18 cellular contexts compared by ENCODE assay signal in genomic region chr17:73586153-73586906, GRCh38. TPM values are rescaled to one million over a fixed set of nuclear protein-coding genes. Genes with fewer than 3 reads are reported as not detected.
A peak's percentile ranks its signal among the peaks of the same experiment; 100 is the strongest.
DNase-seq lines count a peak whose midpoint lies in the region; ATAC-seq and TF ChIP-seq lines count a peak whose summit lies in the region.
"Had no signal": no experiment of that assay in that cellular context is flagged by ENCODE, and none has a peak within 500 bp of the region (broad histone marks: within the 10 kb centered on the region; RNA-seq: fewer than 3 reads in every experiment).

No MANE protein-coding gene starts in this region.

- no peaks in the 10 kb centered on the region for H3K79me2 ChIP-seq in DND-41 (ENCODE audit: insufficient read depth, low read length)
- H3K79me2 ChIP-seq in mesendoderm (ENCODE audit: control insufficient read depth, insufficient read depth, low read length): no peaks in the 10 kb centered on the region

- H2BK5ac ChIP-seq in mesendoderm (ENCODE audit: low read length): no peak overlapping the region

- no peak overlapping the region for H3K56ac ChIP-seq in mesendoderm (ENCODE audit: low read length)

- H3K9me3 ChIP-seq in BLaER1 (no peaks in the 10 kb centered on the region), DND-41 (ENCODE audit: insufficient read depth, low read length, severe bottlenecking) (no peaks in the 10 kb centered on the region)
- H3K9me3 ChIP-seq: body of pancreas, MG63 had no signal

- H2AK5ac ChIP-seq in mesendoderm (ENCODE audit: low read length): no peak overlapping the region

- H3K27me3 ChIP-seq in BLaER1 (no peaks in the 10 kb centered on the region), DND-41 (ENCODE audit: insufficient read depth, low read length, poor library complexity) (no peaks in the 10 kb centered on the region), mesendoderm (ENCODE audit: insufficient read depth, low read length, poor library complexity) (no peaks in the 10 kb centered on the region)
- H3K27me3 ChIP-seq: body of pancreas, MG63 had no signal

- WGBS in mesendoderm (ENCODE audit: extremely low coverage, insufficient coverage, low lambda C conversion rate): no CpG with 5 or more reads among the region's 16 CpGs

- H3K36me3 ChIP-seq in BLaER1: no peaks in the 10 kb centered on the region
- no peaks in the 10 kb centered on the region; the same call in 1 of the 2 replicates for H3K36me3 ChIP-seq in DND-41 (ENCODE audit: insufficient read depth, low read length)
- no peaks in the 10 kb centered on the region for H3K36me3 ChIP-seq in mesendoderm (ENCODE audit: control insufficient read depth, insufficient read depth, low read length)
- H3K36me3 ChIP-seq: MG63 had no signal

- peak overlapping the region; percentile 3 for H3K23ac ChIP-seq in mesendoderm (ENCODE audit: low read length)

- H3K9ac ChIP-seq in BLaER1: no peak overlapping the region; the same call in 1 of the 2 replicates
- H3K9ac ChIP-seq in DND-41 (ENCODE audit: low read depth, low read length): no peak overlapping the region
- no peak overlapping the region for H3K9ac ChIP-seq in mesendoderm (ENCODE audit: low read length)

- H3K79me1 ChIP-seq in mesendoderm (ENCODE audit: low read length): peaks cover 2% of the 10 kb centered on the region

- H3K4me1 ChIP-seq in BLaER1: peaks cover 100% of the 10 kb centered on the region
- H3K4me1 ChIP-seq in DND-41 (ENCODE audit: insufficient read depth, low read length): peaks cover 56% of the 10 kb centered on the region
- peaks cover 7% of the 10 kb centered on the region for H3K4me1 ChIP-seq in mesendoderm (ENCODE audit: control insufficient read depth, low read depth, low read length)
- H3K4me1 ChIP-seq: body of pancreas had no signal

- H3K4me2 ChIP-seq in BLaER1 (peak overlapping the region; percentile 87), DND-41 (ENCODE audit: insufficient read depth, low read length) (no peak overlapping the region), mesendoderm (ENCODE audit: low read length) (no peak overlapping the region)

- DNase-seq in DND-41 (no peak), mesendoderm (no peak), NAMALWA (ENCODE audit: low spot score) (no peak), kidney glomerular epithelial cell (lab: John Stamatoyannopoulos, UW) (no peak), dermis blood vessel endothelial cell (no peak), activated gamma-delta T cell treated with Interleukin-2 at 50 U/mL for 16 hours (no peak)
- DNase-seq: activated CD4-positive, alpha-beta memory T cell treated with anti-CD3 and anti-CD28 coated beads, Interleukin-2, amount 10 ng/mL, durations not matched to agents 7 days and 5 days; activated naive CD8-positive, alpha-beta T cell treated with anti-CD3 and anti-CD28 coated beads, Interleukin-2, amount 10 ng/mL, durations not matched to agents 7 days and 5 days; activated T-cell treated with anti-CD3 and anti-CD28 coated beads, Interleukin-2, amount 50 U/mL, for 48 hours; body of pancreas; mammary epithelial cell; MG63; NCI-H2029 treated with DMSO at 0.1 percent for 48 hours; NK-92 treated with Interleukin-12 subunit alpha and Interleukin-12 subunit beta, amount 100 ng/mL, for 24 hours; stimulated activated CD8-positive, alpha-beta memory T cell treated with anti-CD3 and anti-CD28 coated beads, Interleukin-4, amount 100 ng/mL, for 48 hours had no signal

- H3K27ac ChIP-seq in BLaER1 (peak overlapping the region; percentile 90; the same call in 1 of the 2 replicates), DND-41 (ENCODE audit: low read length) (peak overlapping the region; percentile 59; the same call in 1 of the 2 replicates), mesendoderm (ENCODE audit: low read depth, low read length) (no peak overlapping the region)
- H3K27ac ChIP-seq: body of pancreas had no signal

- H4K5ac ChIP-seq in mesendoderm (ENCODE audit: low read length): no peak overlapping the region

- no peak overlapping the region for H2AFZ ChIP-seq in DND-41 (ENCODE audit: low read depth, low read length)

- no peak overlapping the region for H2BK120ac ChIP-seq in mesendoderm (ENCODE audit: low read depth, low read length)

- H3K18ac ChIP-seq in mesendoderm (ENCODE audit: low read length): no peak overlapping the region

- no peak overlapping the region for H3K4me3 ChIP-seq in BLaER1
- H3K4me3 ChIP-seq in DND-41 (ENCODE audit: low read depth in 1 of 2, low read length in 2 of 2): no peak overlapping the region
- no peak overlapping the region for H3K4me3 ChIP-seq in mesendoderm (ENCODE audit: low read length)
- H3K4me3 ChIP-seq: body of pancreas, MG63 had no signal

- no peak overlapping the region for H2BK15ac ChIP-seq in mesendoderm (replicated peaks; ENCODE audit: low read depth)

- H4K20me1 ChIP-seq in BLaER1 (no peaks in the 10 kb centered on the region; the same call in 1 of the 2 replicates), DND-41 (ENCODE audit: insufficient read depth, low read length) (no peaks in the 10 kb centered on the region)

- no peak for TF ChIP-seq CTCF in DND-41 (IDR thresholded peaks at IDR 0.05; ENCODE audit: borderline replicate concordance, extremely low read depth, low read length, poor library complexity, severe bottlenecking)

- no peak overlapping the region for H3K4ac ChIP-seq in mesendoderm (ENCODE audit: low read depth, low read length)

- no peak for ATAC-seq in DND-41 (ENCODE audit: insufficient read depth, low read depth)
- ATAC-seq: body of pancreas; natural killer cell treated with Interleukin-12 subunit alpha and Interleukin-12 subunit beta and Interleukin-15 and Interleukin-18, amount 100 ng/mL, for 72 hours had no signal

- H4K8ac ChIP-seq in mesendoderm (ENCODE audit: low read depth, low read length): no peak overlapping the region

TF ChIP-seq in PFSK-1, 5 proteins besides CTCF, POLR2A, EP300 and RAD21:
- TF ChIP-seq TAF1 (IDR thresholded peaks at IDR 0.05; ENCODE audit: borderline replicate concordance, insufficient read depth, low read length) (no peak), REST (IDR thresholded peaks at IDR 0.05; ENCODE audit: insufficient read depth in 1 of 2, low read depth in 2 of 2, low read length in 2 of 2) (0 out of 4 replicates have a peak, but pooled peaks of 1 of the 2 experiments have one; percentile 8), POLR2AphosphoS5 (IDR thresholded peaks at IDR 0.05; ENCODE audit: low read depth, low read length) (peak; percentile 43; the same call in 1 of the 2 replicates), FOXP2 (optimal IDR thresholded peaks at IDR 0.05; ENCODE audit: borderline replicate concordance, extremely low read depth, extremely low read length, insufficient read depth) (peak; percentile 21), SIN3A (IDR thresholded peaks at IDR 0.05; ENCODE audit: borderline replicate concordance, insufficient read depth, low read length) (0 out of 2 replicates have a peak, but pooled peaks have one; percentile 53)

RNA-seq across cellular contexts. Expression of gene SDK2, which starts 57.9 kb away (rescaled TPM):
- 9.7 TPM for polyA plus RNA-seq in PFSK-1 (2012; ENCODE audit: insufficient read length, low read depth)
- 1.1 TPM for polyA plus RNA-seq in mesendoderm (2013, experiment 1 of 2)
- 1.3 TPM for polyA plus RNA-seq in mesendoderm (2013, experiment 2 of 2)
- not detected in 2 replicates for total RNA-seq in dermis blood vessel endothelial cell
